ENCODE assay signal across 15 cellular contexts in the genomic region with DNA sequence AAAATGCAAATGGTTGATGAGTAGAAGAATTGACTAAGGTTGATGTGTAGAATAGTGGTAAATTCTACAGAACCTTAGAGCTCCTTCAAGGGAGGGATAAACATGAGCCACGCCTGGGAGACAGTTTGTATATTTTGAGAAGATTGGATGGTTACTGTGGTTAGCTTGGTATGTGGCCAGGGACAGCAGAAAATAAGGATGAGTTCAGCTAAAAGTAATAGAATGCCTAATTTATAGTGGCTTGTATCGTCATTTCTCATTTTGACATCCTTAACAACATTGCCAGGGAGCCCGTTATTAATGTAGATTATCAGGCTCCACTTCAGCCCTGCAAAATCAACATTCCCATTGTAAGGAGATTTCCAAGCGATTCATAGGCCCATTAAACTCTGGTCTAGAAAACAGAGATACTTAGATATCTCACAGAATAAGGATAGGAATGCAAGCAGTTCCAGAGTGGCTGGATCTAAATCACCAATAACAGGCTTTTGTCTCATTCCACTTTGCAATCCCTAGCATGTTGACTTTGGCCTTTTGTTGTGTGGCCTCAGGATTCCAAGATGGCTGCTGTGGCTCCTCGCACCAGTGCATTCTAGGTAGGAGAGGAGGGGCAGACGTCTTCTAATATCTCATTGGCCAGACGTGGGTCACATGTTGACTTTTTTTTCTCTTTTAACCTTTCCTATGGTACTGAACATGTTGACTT. TPM values are rescaled to one million over a fixed set of nuclear protein-coding genes. Genes with fewer than 3 reads are reported as not detected.
DNase-seq lines count a peak whose midpoint lies in the region; ATAC-seq and TF ChIP-seq lines count a peak whose summit lies in the region.
"Had no signal": no experiment of that assay in that cellular context is flagged by ENCODE, and none has a peak within 500 bp of the region (broad histone marks: within the 10 kb centered on the region; RNA-seq: fewer than 3 reads in every experiment).

No MANE protein-coding gene starts in this region.

- intact Hi-C loops in activated T-helper 2 cell treated with anti-CD3 and anti-CD28 coated beads, Interferon-gamma antibody, Interleukin-2, Interleukin-4, amounts not matched to agents 10 μg/mL and 5 μg/mL and 100 μg/mL, durations not matched to agents 14 hours and 24 hours and 36 hours (cut with micrococcal nuclease), result loop anchor here (1.0 kb wide), 1 partner anchor 24 kb away; no protein-coding TSS in a partner anchor
- intact Hi-C loops in vagina (cut with DNase I), result no loop called here

- H3K27ac ChIP-seq in SJSA1 (peak overlapping the region; percentile 65), vagina (no peak overlapping the region)
- H3K27ac ChIP-seq: KMS-11, suprapubic skin had no signal

- no peak for TF ChIP-seq POLR2A in vagina (IDR thresholded peaks at IDR 0.05)

- no peaks in the 10 kb centered on the region for H3K9me3 Mint-ChIP-seq in stimulated activated naive CD8-positive, alpha-beta T cell treated with anti-CD3 and anti-CD28 coated beads, Interleukin-15, amount 100 ng/mL, for 72 hours
- no peaks in the 10 kb centered on the region for H3K9me3 Mint-ChIP-seq in activated T-helper 2 cell treated with anti-CD3 and anti-CD28 coated beads, Interferon-gamma antibody, Interleukin-2, Interleukin-4, amounts not matched to agents 10 μg/mL and 5 μg/mL and 100 μg/mL, durations not matched to agents 14 hours and 24 hours and 36 hours
- H3K9me3 Mint-ChIP-seq: naive thymus-derived CD4-positive, alpha-beta T cell had no signal

- H3K4me1 ChIP-seq in SJSA1 (replicated peaks), result peaks cover 5% of the 10 kb centered on the region
- no peaks in the 10 kb centered on the region for H3K4me1 ChIP-seq in vagina
- H3K4me1 ChIP-seq: suprapubic skin had no signal

- no peak overlapping the region for H3K4me3 ChIP-seq in SJSA1
- no peak overlapping the region for H3K4me3 ChIP-seq in vagina
- H3K4me3 ChIP-seq: suprapubic skin had no signal

- H3K27me3 Mint-ChIP-seq in stimulated activated naive CD8-positive, alpha-beta T cell treated with anti-CD3 and anti-CD28 coated beads, Interleukin-15, amount 100 ng/mL, for 72 hours, result no peaks in the 10 kb centered on the region
- H3K27me3 Mint-ChIP-seq in activated T-helper 2 cell treated with anti-CD3 and anti-CD28 coated beads, Interferon-gamma antibody, Interleukin-2, Interleukin-4, amounts not matched to agents 10 μg/mL and 5 μg/mL and 100 μg/mL, durations not matched to agents 14 hours and 24 hours and 36 hours (ENCODE audit: low read depth), result no peaks in the 10 kb centered on the region
- H3K27me3 Mint-ChIP-seq: naive thymus-derived CD4-positive, alpha-beta T cell had no signal

- H3K27me3 ChIP-seq in SJSA1 (replicated peaks) (no peaks in the 10 kb centered on the region), vagina (no peaks in the 10 kb centered on the region)
- H3K27me3 ChIP-seq: suprapubic skin had no signal

- peak; percentile 72 for ATAC-seq in stimulated activated naive CD8-positive, alpha-beta T cell treated with anti-CD3 and anti-CD28 coated beads, Interleukin-15, Interleukin-2, amounts not matched to agents 100 U/mL and 50 U/mL, for 24 hours
- ATAC-seq in stimulated activated naive CD8-positive, alpha-beta T cell treated with anti-CD3 and anti-CD28 coated beads, Interleukin-15, amount 100 ng/mL, for 72 hours, result no peak
- ATAC-seq in GM19023 (IDR thresholded peaks at IDR 0.05; ENCODE audit: unreplicated experiment), result no peak

- TF ChIP-seq CTCF in vagina (IDR thresholded peaks at IDR 0.05), result no peak

- DNase-seq in stimulated activated naive CD8-positive, alpha-beta T cell treated with anti-CD3 and anti-CD28 coated beads, Interleukin-15, Interleukin-2, amounts not matched to agents 100 U/mL and 50 U/mL, for 24 hours, result no peak
- no peak for DNase-seq in stimulated activated naive CD8-positive, alpha-beta T cell treated with anti-CD3 and anti-CD28 coated beads, Interleukin-15, amount 100 ng/mL, for 72 hours
- DNase-seq in SJSA1 (ENCODE audit: low read depth in 1 of 2, low spot score in 2 of 2) (peak; percentile 53 to 59), fibroblast of peridontal ligament (ENCODE audit: extremely low read depth) (peak; percentile 34), vagina (ENCODE audit: extremely low spot score in 2 of 2) (no peak), DMS79 (lab: John Stamatoyannopoulos, UW) (no peak)
- DNase-seq in activated T-helper 2 cell treated with anti-CD3 and anti-CD28 coated beads, Interferon-gamma antibody, Interleukin-2, Interleukin-4, amounts not matched to agents 10 μg/mL and 5 μg/mL and 100 μg/mL, durations not matched to agents 14 hours and 24 hours and 36 hours (ENCODE audit: low spot score), result no peak
- DNase-seq: activated gamma-delta T cell; effector CD8-positive, alpha-beta T cell; foreskin melanocyte had no signal

- H3K27ac Mint-ChIP-seq in stimulated activated naive CD8-positive, alpha-beta T cell treated with anti-CD3 and anti-CD28 coated beads, Interleukin-15, amount 100 ng/mL, for 72 hours, result no peak overlapping the region
- H3K27ac Mint-ChIP-seq in activated T-helper 2 cell treated with anti-CD3 and anti-CD28 coated beads, Interferon-gamma antibody, Interleukin-2, Interleukin-4, amounts not matched to agents 10 μg/mL and 5 μg/mL and 100 μg/mL, durations not matched to agents 14 hours and 24 hours and 36 hours, result no peak overlapping the region

- peaks cover 13% of the 10 kb centered on the region for H3K4me1 Mint-ChIP-seq in stimulated activated naive CD8-positive, alpha-beta T cell treated with anti-CD3 and anti-CD28 coated beads, Interleukin-15, amount 100 ng/mL, for 72 hours
- peaks cover 12% of the 10 kb centered on the region for H3K4me1 Mint-ChIP-seq in activated T-helper 2 cell treated with anti-CD3 and anti-CD28 coated beads, Interferon-gamma antibody, Interleukin-2, Interleukin-4, amounts not matched to agents 10 μg/mL and 5 μg/mL and 100 μg/mL, durations not matched to agents 14 hours and 24 hours and 36 hours (ENCODE audit: low read depth)

- H3K9me3 ChIP-seq in SJSA1 (replicated peaks), result no peaks in the 10 kb centered on the region
- no peaks in the 10 kb centered on the region for H3K9me3 ChIP-seq in vagina
- H3K9me3 ChIP-seq: suprapubic skin had no signal

- peaks cover 13% of the 10 kb centered on the region for H3K36me3 Mint-ChIP-seq in activated T-helper 2 cell treated with anti-CD3 and anti-CD28 coated beads, Interferon-gamma antibody, Interleukin-2, Interleukin-4, amounts not matched to agents 10 μg/mL and 5 μg/mL and 100 μg/mL, durations not matched to agents 14 hours and 24 hours and 36 hours (ENCODE audit: low read depth)

- H3K4me3 Mint-ChIP-seq in stimulated activated naive CD8-positive, alpha-beta T cell treated with anti-CD3 and anti-CD28 coated beads, Interleukin-15, amount 100 ng/mL, for 72 hours, result no peak overlapping the region
- no peak overlapping the region for H3K4me3 Mint-ChIP-seq in activated T-helper 2 cell treated with anti-CD3 and anti-CD28 coated beads, Interferon-gamma antibody, Interleukin-2, Interleukin-4, amounts not matched to agents 10 μg/mL and 5 μg/mL and 100 μg/mL, durations not matched to agents 14 hours and 24 hours and 36 hours (ENCODE audit: low read depth)

- H3K36me3 ChIP-seq in SJSA1 (no peaks in the 10 kb centered on the region), vagina (no peaks in the 10 kb centered on the region)
- H3K36me3 ChIP-seq: suprapubic skin had no signal

RNA-seq across cellular contexts. Expression of gene PTTG2, which starts 6.4 kb away (rescaled TPM):
- not detected in 2 replicates for total RNA-seq in SJSA1 (2014; rRNA removed; shearing (Covaris generic))
- total RNA-seq in activated T-helper 2 cell treated with anti-CD3 and anti-CD28 coated beads, Interferon-gamma antibody, Interleukin-2, Interleukin-4, amounts not matched to agents 10 μg/mL and 5 μg/mL and 100 μg/mL, durations not matched to agents 14 hours and 24 hours and 36 hours, result not detected in 2 replicates
- total RNA-seq in vagina, result 2.5 TPM
- total RNA-seq: lower leg skin, suprapubic skin had no signal

Comparison
In these comparisons a context has a peak if more than half of its experiments do, and no peak if none do; other contexts are left out.
1. DNase-seq: peak in SJSA1 (2 of 2) and fibroblast of peridontal ligament (single experiment); none in stimulated activated naive CD8-positive, alpha-beta T cell treated with anti-CD3 and anti-CD28 coated beads, Interleukin-15, Interleukin-2, amounts not matched to agents 100 U/mL and 50 U/mL, for 24 hours (single experiment), stimulated activated naive CD8-positive, alpha-beta T cell treated with anti-CD3 and anti-CD28 coated beads, Interleukin-15, amount 100 ng/mL, for 72 hours (0 of 2), activated T-helper 2 cell treated with anti-CD3 and anti-CD28 coated beads, Interferon-gamma antibody, Interleukin-2, Interleukin-4, amounts not matched to agents 10 μg/mL and 5 μg/mL and 100 μg/mL, durations not matched to agents 14 hours and 24 hours and 36 hours (single experiment), vagina (0 of 2) and DMS79 (single experiment).